Comparison of ENCODE assay signal across 1 cellular context in genomic region chr18:23994361-23994902, GRCh38.
TF ChIP-seq lines count a peak whose summit lies in the region.

No MANE protein-coding gene starts in this region.

TF ChIP-seq in PFSK-1, 5 proteins besides CTCF, POLR2A, EP300 and RAD21 (continued from another document):
- TF ChIP-seq, protein P1, sequence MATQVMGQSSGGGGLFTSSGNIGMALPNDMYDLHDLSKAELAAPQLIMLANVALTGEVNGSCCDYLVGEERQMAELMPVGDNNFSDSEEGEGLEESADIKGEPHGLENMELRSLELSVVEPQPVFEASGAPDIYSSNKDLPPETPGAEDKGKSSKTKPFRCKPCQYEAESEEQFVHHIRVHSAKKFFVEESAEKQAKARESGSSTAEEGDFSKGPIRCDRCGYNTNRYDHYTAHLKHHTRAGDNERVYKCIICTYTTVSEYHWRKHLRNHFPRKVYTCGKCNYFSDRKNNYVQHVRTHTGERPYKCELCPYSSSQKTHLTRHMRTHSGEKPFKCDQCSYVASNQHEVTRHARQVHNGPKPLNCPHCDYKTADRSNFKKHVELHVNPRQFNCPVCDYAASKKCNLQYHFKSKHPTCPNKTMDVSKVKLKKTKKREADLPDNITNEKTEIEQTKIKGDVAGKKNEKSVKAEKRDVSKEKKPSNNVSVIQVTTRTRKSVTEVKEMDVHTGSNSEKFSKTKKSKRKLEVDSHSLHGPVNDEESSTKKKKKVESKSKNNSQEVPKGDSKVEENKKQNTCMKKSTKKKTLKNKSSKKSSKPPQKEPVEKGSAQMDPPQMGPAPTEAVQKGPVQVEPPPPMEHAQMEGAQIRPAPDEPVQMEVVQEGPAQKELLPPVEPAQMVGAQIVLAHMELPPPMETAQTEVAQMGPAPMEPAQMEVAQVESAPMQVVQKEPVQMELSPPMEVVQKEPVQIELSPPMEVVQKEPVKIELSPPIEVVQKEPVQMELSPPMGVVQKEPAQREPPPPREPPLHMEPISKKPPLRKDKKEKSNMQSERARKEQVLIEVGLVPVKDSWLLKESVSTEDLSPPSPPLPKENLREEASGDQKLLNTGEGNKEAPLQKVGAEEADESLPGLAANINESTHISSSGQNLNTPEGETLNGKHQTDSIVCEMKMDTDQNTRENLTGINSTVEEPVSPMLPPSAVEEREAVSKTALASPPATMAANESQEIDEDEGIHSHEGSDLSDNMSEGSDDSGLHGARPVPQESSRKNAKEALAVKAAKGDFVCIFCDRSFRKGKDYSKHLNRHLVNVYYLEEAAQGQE (IDR thresholded peaks at IDR 0.05; ENCODE audit: insufficient read depth in 1 of 2, low read depth in 2 of 2, low read length in 2 of 2), result peak in 1 of 2 experiments; percentile 36; a peak in 1 of 4 replicates
- TF ChIP-seq TAF1 (IDR thresholded peaks at IDR 0.05; ENCODE audit: borderline replicate concordance, insufficient read depth, low read length) (no peak), FOXP2 (optimal IDR thresholded peaks at IDR 0.05; ENCODE audit: borderline replicate concordance, extremely low read depth, extremely low read length, insufficient read depth) (no peak)
TF ChIP-seq in PFSK-1: peak in this region for 2.
